8 cellular contexts compared by ENCODE assay signal in genomic region chr11:2891901-2892214, GRCh38. TPM values are rescaled to one million over a fixed set of nuclear protein-coding genes. Genes with fewer than 3 reads are reported as not detected.
A peak's percentile ranks its signal among the peaks of the same experiment; 100 is the strongest.
DNase-seq lines count a peak whose midpoint lies in the region; ATAC-seq and TF ChIP-seq lines count a peak whose summit lies in the region.

No MANE protein-coding gene starts in this region.

- no peaks in the 10 kb centered on the region for H3K27me3 Mint-ChIP-seq in chondrocyte (ENCODE audit: low read depth)
- peaks cover 0 to 11% (median 0%) of the 10 kb centered on the region in 3 donors for H3K27me3 Mint-ChIP-seq in naive B cell

- H3K36me3 Mint-ChIP-seq in chondrocyte (ENCODE audit: low read depth): no peaks in the 10 kb centered on the region
- H3K36me3 Mint-ChIP-seq in naive B cell: no peaks in the 10 kb centered on the region

- H4K20me1 ChIP-seq in Loucy (ENCODE audit: insufficient read depth, low read length, poor library complexity, severe bottlenecking): no peaks in the 10 kb centered on the region

- POLR2A ChIA-PET in A673 (lab: Charles Lee; ENCODE audit: low non-redundant PET): no interaction called here

- H3K79me2 ChIP-seq in Loucy (ENCODE audit: insufficient read depth, low read length): no peaks in the 10 kb centered on the region

- no peak overlapping the region for H2AFZ ChIP-seq in Loucy (ENCODE audit: low read length)

- H3K27me3 ChIP-seq in A673 (replicated peaks; ENCODE audit: insufficient read depth, low read depth, low read length, poor library complexity): no peaks in the 10 kb centered on the region
- no peaks in the 10 kb centered on the region for H3K27me3 ChIP-seq in Loucy (ENCODE audit: insufficient read depth, low read length, poor library complexity, severe bottlenecking)

- H3K9me3 ChIP-seq in A673 (ENCODE audit: low read depth, low read length, poor library complexity, severe bottlenecking) (no peaks in the 10 kb centered on the region), Loucy (ENCODE audit: insufficient read depth, low read depth, low read length) (no peaks in the 10 kb centered on the region)

- CTCF ChIA-PET in A673 (lab: Charles Lee): interaction anchor here (0.6 to 5.8 kb wide), 2 partner anchors 200 to 360 kb away, joined by 3 to 52 read pairs; no protein-coding TSS in a partner anchor

- H3K4me3 ChIP-seq in A673 (ENCODE audit: low read depth, low read length, poor library complexity, severe bottlenecking) (peak overlapping the region; percentile 32), Loucy (ENCODE audit: low read length, poor library complexity, severe bottlenecking) (peak overlapping the region; percentile 79)

- BruUV-seq in A673 (replicated peaks; lab: Mats Ljungman, UMichigan): no TSS peak

- H3K4me1 Mint-ChIP-seq in chondrocyte (ENCODE audit: low read depth) (peaks cover 14% of the 10 kb centered on the region), naive B cell (peaks cover 9 to 19% (median 15%) of the 10 kb centered on the region in 3 donors)

- H3K27ac Mint-ChIP-seq in chondrocyte (ENCODE audit: unreplicated experiment) (no peak overlapping the region), naive B cell (peak overlapping the region in 1 of 6 donors; percentile 79)

- H3K9ac ChIP-seq in Loucy (ENCODE audit: low read depth, low read length, poor library complexity, severe bottlenecking): peak overlapping the region; percentile 82

- no peaks in the 10 kb centered on the region for H3F3A ChIP-seq in Loucy (ENCODE audit: low read depth)

- DNase-seq in A673 (ENCODE audit: low spot score): no peak
- no peak for DNase-seq in chondrocyte (ENCODE audit: low spot score)
- DNase-seq in naive B cell: no peak
- DNase-seq in NCI-H82 (lab: John Stamatoyannopoulos, UW): no peak
- no peak for DNase-seq in midbrain (lab: John Stamatoyannopoulos, UW)

- H3K9me3 Mint-ChIP-seq in chondrocyte (ENCODE audit: low read depth): no peaks in the 10 kb centered on the region
- H3K9me3 Mint-ChIP-seq in naive B cell: no peaks in the 10 kb centered on the region

- H3K4me2 ChIP-seq in Loucy (ENCODE audit: low read depth, low read length, poor library complexity, severe bottlenecking): peak overlapping the region; percentile 71

- H3K27ac ChIP-seq in A673 (ENCODE audit: low read depth, low read length, poor library complexity, severe bottlenecking): peak overlapping the region; percentile 55

- H3K4me1 ChIP-seq in A673 (ENCODE audit: insufficient read depth, low read length, poor library complexity, severe bottlenecking) (peaks cover 19% of the 10 kb centered on the region), Loucy (ENCODE audit: insufficient read depth, low read length, poor library complexity, severe bottlenecking) (peaks cover 38% of the 10 kb centered on the region)

- H3K36me3 ChIP-seq in A673 (ENCODE audit: insufficient read depth, low read length, poor library complexity, severe bottlenecking): no peaks in the 10 kb centered on the region
- no peaks in the 10 kb centered on the region for H3K36me3 ChIP-seq in Loucy (ENCODE audit: insufficient read depth, low read length)

- TF ChIP-seq CTCF in A673 (conservative IDR thresholded peaks at IDR 0.05; ENCODE audit: low read depth, low read length): no peak
- TF ChIP-seq CTCF in Loucy (conservative IDR thresholded peaks at IDR 0.05; ENCODE audit: low read length): no peak
- TF ChIP-seq CTCF in chondrocyte (IDR thresholded peaks at IDR 0.05): no peak

- H3K9me2 ChIP-seq in Loucy (replicated peaks; ENCODE audit: low read depth, low read length): no peaks in the 10 kb centered on the region

- intact Hi-C loops in A673 (cut with micrococcal nuclease; ENCODE audit: unreplicated experiment): loop anchor here (1.0 to 5.0 kb wide), 2 partner anchors 359 to 465 kb away; no protein-coding TSS in a partner anchor

- ATAC-seq in naive B cell (ENCODE audit: low read depth in 2 of 2) (no peak), GM18909 (IDR thresholded peaks at IDR 0.05; ENCODE audit: poor library complexity, unreplicated experiment) (no peak), GM18520 (IDR thresholded peaks at IDR 0.05; ENCODE audit: unreplicated experiment) (no peak)

- H3K4me3 Mint-ChIP-seq in chondrocyte (ENCODE audit: unreplicated experiment) (peak overlapping the region; percentile 60), naive B cell (peak overlapping the region in 7 of 8 donors; percentile 65 to 85 (median 76))

RNA-seq across cellular contexts. Expression of gene CDKN1C, which starts 6.3 kb away (rescaled TPM):
- 2.9 and 3.5 TPM in 2 replicates for total RNA-seq in A673 (2021)
- total RNA-seq in chondrocyte: 5.4 to 15.7 TPM (median 14.6 TPM) in 3 replicates
- polyA plus RNA-seq in naive B cell (ENCODE audit: low read depth in 6 of 6): under 1 TPM in 1 of 6 donors, not detected in 5; 0.25 TPM

RNA-seq across cellular contexts. Expression of gene PHLDA2, which starts 37.4 kb away (rescaled TPM):
- total RNA-seq in A673 (2021) (25.0 and 33.7 TPM in 2 replicates), chondrocyte (63.9 to 69.0 TPM (median 64.4 TPM) in 3 replicates)
- polyA plus RNA-seq in naive B cell (ENCODE audit: low read depth in 6 of 6): not detected
